1 cellular context compared by ENCODE assay signal in the genomic region with DNA sequence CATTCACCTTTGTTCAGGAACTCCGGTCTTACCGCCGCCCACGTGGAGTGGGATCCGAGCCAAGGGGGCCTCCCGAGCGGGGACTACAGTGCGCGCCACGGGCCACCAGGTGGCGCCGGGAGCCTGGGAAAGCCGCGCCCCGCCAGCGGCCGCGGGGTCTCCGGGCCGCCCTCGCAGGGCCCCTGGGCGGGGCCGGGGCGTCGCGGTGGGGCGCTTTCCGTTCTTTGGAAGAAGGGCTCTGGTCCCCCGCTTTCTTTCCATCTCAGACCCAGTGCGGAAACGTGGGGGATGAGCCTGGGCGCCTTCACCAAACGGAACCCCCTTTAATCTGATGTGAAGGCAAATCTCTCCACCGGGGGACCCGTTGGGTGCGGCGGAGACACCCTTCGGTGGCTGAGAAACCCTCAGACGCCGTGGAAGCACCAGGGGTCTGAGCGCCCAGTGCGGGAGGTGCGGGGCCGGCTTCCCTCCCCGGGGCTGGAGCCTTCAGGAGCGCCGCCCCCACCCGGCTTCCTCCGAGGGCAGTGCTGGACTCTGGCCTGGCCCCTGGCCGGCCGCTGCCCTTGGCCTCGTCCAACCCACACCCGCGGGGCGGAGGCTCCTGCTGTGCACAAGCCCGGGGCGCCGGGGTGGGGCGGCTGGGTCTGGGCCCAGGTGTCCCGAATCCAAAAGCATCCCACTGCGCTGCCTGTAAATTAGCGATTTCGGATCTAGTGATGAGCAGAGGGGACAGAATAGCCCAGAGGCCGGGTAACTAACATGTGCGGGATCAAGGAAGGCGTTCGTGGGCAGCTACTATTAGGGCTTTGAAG.
A peak's percentile ranks its signal among the peaks of the same experiment; 100 is the strongest.
TF ChIP-seq lines count a peak whose summit lies in the region.

No MANE protein-coding gene starts in this region.

TF ChIP-seq in IMR-90, 13 proteins besides CTCF, POLR2A, EP300 and RAD21 (continued from another document):
- peak; percentile 84; the same call in 1 of the 2 replicates for TF ChIP-seq MXI1 (IDR thresholded peaks at IDR 0.05; ENCODE audit: borderline replicate concordance, low read depth, low read length)
- no peak for TF ChIP-seq NFE2L2 (IDR thresholded peaks at IDR 0.05; ENCODE audit: low read depth, low read length)
- TF ChIP-seq FOS (IDR thresholded peaks at IDR 0.05; ENCODE audit: low read depth, low read length) = no peak; the same call in 1 of the 2 replicates
- TF ChIP-seq MAFK (IDR thresholded peaks at IDR 0.05; ENCODE audit: low read depth, low read length) = no peak
- 0 out of 2 replicates have a peak, but pooled peaks have one; percentile 4 for TF ChIP-seq BHLHE40 (IDR thresholded peaks at IDR 0.05; ENCODE audit: low read depth, low read length)
- TF ChIP-seq CEBPB (IDR thresholded peaks at IDR 0.05; ENCODE audit: low read depth, low read length) = no peak
- TF ChIP-seq USF2 (IDR thresholded peaks at IDR 0.05; ENCODE audit: low read depth, low read length) = peak; percentile 67
- TF ChIP-seq SMC3 (IDR thresholded peaks at IDR 0.05; ENCODE audit: low read depth, low read length) = peak; percentile 95
- TF ChIP-seq MAZ (IDR thresholded peaks at IDR 0.05; ENCODE audit: borderline replicate concordance, low read depth, low read length) = peak; percentile 90
TF ChIP-seq in IMR-90: peak in this region for 6.
